Comparison of ENCODE assay signal across 8 cellular contexts in genomic region chr3:55488398-55489055, GRCh38. TPM values are rescaled to one million over a fixed set of nuclear protein-coding genes. Genes with fewer than 3 reads are reported as not detected.
DNase-seq lines count a peak whose midpoint lies in the region; ATAC-seq, FAIRE-seq and TF ChIP-seq lines count a peak whose summit lies in the region.

No MANE protein-coding gene starts in this region.

- H3K4me3 ChIP-seq in kidney (ENCODE audit: low read length in 2 of 2), result peak overlapping the region; percentile 47 to 69

- H3K9ac ChIP-seq in kidney (ENCODE audit: low read length in 2 of 2), result peak overlapping the region in 1 of 2 donors; percentile 55

- H3K36me3 Mint-ChIP-seq in stimulated activated naive CD8-positive, alpha-beta T cell treated with anti-CD3 and anti-CD28 coated beads, Interleukin-15, Interleukin-2, amounts not matched to agents 100 ng/mL and 50 ng/mL, for 24 hours (ENCODE audit: low read depth), result no peaks in the 10 kb centered on the region

- FAIRE-seq in kidney (lab: Jason Lieb, UNC), result no peak

- H3K4me3 Mint-ChIP-seq in stimulated activated naive CD8-positive, alpha-beta T cell treated with anti-CD3 and anti-CD28 coated beads, Interleukin-15, Interleukin-2, amounts not matched to agents 100 ng/mL and 50 ng/mL, for 24 hours, result peak overlapping the region; percentile 26

- DNase-seq in NCI-H2227 (lab: John Stamatoyannopoulos, UW; ENCODE audit: unreplicated experiment) (peak; percentile 22), NCI-H2227 treated with DMSO at 0.1 percent for 48 hours (lab: John Stamatoyannopoulos, UW) (no peak), NCI-H69 (lab: John Stamatoyannopoulos, UW) (peak; percentile 30), cerebellar cortex (ENCODE audit: low spot score) (peak; percentile 62), kidney (peak; percentile 90), NCI-H2029 treated with DMSO at 0.1 percent for 48 hours (lab: John Stamatoyannopoulos, UW) (no peak)

- peaks cover 65% of the 10 kb centered on the region for H3K27me3 Mint-ChIP-seq in stimulated activated naive CD8-positive, alpha-beta T cell treated with anti-CD3 and anti-CD28 coated beads, Interleukin-15, Interleukin-2, amounts not matched to agents 100 ng/mL and 50 ng/mL, for 24 hours

- H3K4me1 ChIP-seq in kidney (ENCODE audit: control insufficient read depth in 1 of 2, insufficient read depth in 1 of 2, low read depth in 1 of 2, low read length in 2 of 2), result peaks cover 4 to 17% of the 10 kb centered on the region in 2 donors

- H3K9me3 ChIP-seq in kidney (ENCODE audit: control insufficient read depth in 1 of 2, low read length in 2 of 2), result no peaks in the 10 kb centered on the region

- H3K27ac Mint-ChIP-seq in stimulated activated naive CD8-positive, alpha-beta T cell treated with anti-CD3 and anti-CD28 coated beads, Interleukin-15, Interleukin-2, amounts not matched to agents 100 ng/mL and 50 ng/mL, for 24 hours, result no peak overlapping the region

- H3K27ac ChIP-seq in kidney (ENCODE audit: low read depth in 2 of 2, low read length in 2 of 2), result no peak overlapping the region

- intact Hi-C loops in kidney (cut with DNase I), result no loop called here

- no peaks in the 10 kb centered on the region for H3K9me3 Mint-ChIP-seq in stimulated activated naive CD8-positive, alpha-beta T cell treated with anti-CD3 and anti-CD28 coated beads, Interleukin-15, Interleukin-2, amounts not matched to agents 100 ng/mL and 50 ng/mL, for 24 hours

- peaks cover 13% of the 10 kb centered on the region for H3K4me1 Mint-ChIP-seq in stimulated activated naive CD8-positive, alpha-beta T cell treated with anti-CD3 and anti-CD28 coated beads, Interleukin-15, Interleukin-2, amounts not matched to agents 100 ng/mL and 50 ng/mL, for 24 hours (ENCODE audit: low read depth)

- TF ChIP-seq CTCF in kidney (IDR thresholded peaks at IDR 0.05; ENCODE audit: borderline replicate concordance, extremely low read depth, insufficient read depth), result no peak

- no peaks in the 10 kb centered on the region for H3K36me3 ChIP-seq in kidney (ENCODE audit: control insufficient read depth in 1 of 2, insufficient read depth in 2 of 2, low read length in 2 of 2)

- no peak for ATAC-seq in HG02973 (IDR thresholded peaks at IDR 0.05; ENCODE audit: unreplicated experiment)

RNA-seq across cellular contexts. Expression of gene WNT5A, which starts 1.4 kb away (rescaled TPM):
- total RNA-seq in kidney, result 9.9 TPM
- polyA plus RNA-seq in kidney (ENCODE audit: insufficient read depth, low read depth, low replicate concordance), result 0.67 TPM

Comparison
In these comparisons a context has a peak if more than half of its experiments do, and no peak if none do; other contexts are left out.
1. DNase-seq: peak in NCI-H2227 (single experiment), NCI-H69 (single experiment), cerebellar cortex (single experiment) and kidney (single experiment); none in NCI-H2227 treated with DMSO at 0.1 percent for 48 hours (single experiment) and NCI-H2029 treated with DMSO at 0.1 percent for 48 hours (single experiment).